In the genomic region with DNA sequence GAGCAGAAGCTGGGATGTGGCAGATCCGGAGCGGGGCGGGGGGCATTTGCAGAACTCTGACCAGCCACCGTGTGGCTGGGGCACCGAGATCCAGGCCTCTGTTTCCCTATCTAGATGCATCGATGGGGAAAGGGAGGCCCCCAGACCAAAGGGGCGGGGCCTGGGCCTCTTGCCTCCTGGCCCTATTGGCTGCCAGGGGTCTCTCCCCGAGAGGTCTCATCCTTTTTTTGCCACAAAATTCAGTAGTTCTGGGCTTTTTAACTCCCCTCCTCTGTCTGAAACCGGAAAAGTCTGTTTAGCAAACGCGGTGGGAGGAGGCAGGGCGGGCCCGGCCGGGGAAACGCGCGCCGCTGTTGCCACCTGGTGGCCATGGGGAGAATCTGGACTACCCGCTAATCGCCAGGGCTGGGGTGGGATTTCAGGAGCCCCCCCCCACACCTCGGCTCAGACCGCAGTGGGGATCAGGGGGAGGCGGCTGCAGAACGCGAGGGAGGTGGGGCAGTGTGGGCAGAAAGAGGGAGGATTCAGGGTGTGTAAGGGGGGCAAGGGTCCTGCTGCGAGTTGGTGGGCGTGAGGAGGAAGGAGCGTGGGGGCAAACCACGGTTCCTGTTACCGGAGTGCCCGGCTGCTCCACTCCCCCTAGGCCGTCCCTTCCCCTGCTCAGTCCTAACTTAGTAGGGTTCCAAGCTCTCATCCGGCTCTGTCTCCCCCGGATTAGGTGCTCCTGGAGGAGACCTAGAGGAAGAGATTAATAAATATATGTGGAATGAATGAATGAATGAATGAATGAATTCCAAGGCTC, we compare ENCODE assay signal across 8 cellular contexts. TPM values are rescaled to one million over a fixed set of nuclear protein-coding genes. Genes with fewer than 3 reads are reported as not detected.
DNase-seq lines count a peak whose midpoint lies in the region; ATAC-seq, FAIRE-seq and TF ChIP-seq lines count a peak whose summit lies in the region.

No MANE protein-coding gene starts in this region.

- no peak for FAIRE-seq in RCC 7860 (lab: Jason Lieb, UNC)

- ATAC-seq in naive thymus-derived CD8-positive, alpha-beta T cell: peak; percentile 94 to 96
- ATAC-seq in HG03457 (IDR thresholded peaks at IDR 0.05; ENCODE audit: unreplicated experiment): no peak

- intact Hi-C loops in activated T-helper 1 cell treated with anti-CD3 and anti-CD28 coated beads, Interleukin-12 subunit alpha, Interleukin-12 subunit beta, Interleukin-2, Interleukin-4 antibody, amounts not matched to agents 30 ng/mL and 10 ng/mL and 1 ng/mL, durations not matched to agents 14 hours and 24 hours and 36 hours (cut with micrococcal nuclease): loop anchor here (1.0 kb wide), 4 partner anchors 13 to 120 kb away; no protein-coding TSS in a partner anchor

- POLR2A ChIA-PET in naive thymus-derived CD8-positive, alpha-beta T cell (lab: Charles Lee): interaction anchor here (0.6 to 9.0 kb wide), 10 partner anchors 13 to 84 kb away, joined by 3 to 153 read pairs (median 13); a partner anchor contains a TSS

- DNase-seq in Daoy (ENCODE audit: low read depth) (peak; percentile 81), RCC 7860 (ENCODE audit: low spot score) (peak; percentile 51), fibroblast of peridontal ligament (ENCODE audit: extremely low read depth) (peak; percentile 75)
- peak; percentile 74 for DNase-seq in activated T-helper 1 cell treated with anti-CD3 and anti-CD28 coated beads, Interleukin-12 subunit alpha, Interleukin-12 subunit beta, Interleukin-2, Interleukin-4 antibody, amounts not matched to agents 30 ng/mL and 10 ng/mL and 1 ng/mL, durations not matched to agents 14 hours and 24 hours and 36 hours (ENCODE audit: low spot score)
- peak; percentile 73 to 91 (median 84) for DNase-seq in naive thymus-derived CD8-positive, alpha-beta T cell
- peak; percentile 52 to 58 for DNase-seq in stimulated activated CD8-positive, alpha-beta memory T cell treated with anti-CD3 and anti-CD28 coated beads, Interleukin-7, amount 100 ng/mL, for 48 hours (ENCODE audit: extremely low read depth in 1 of 2, low read depth in 1 of 2)

- peak overlapping the region; percentile 52 for H3K27ac Mint-ChIP-seq in activated T-helper 1 cell treated with anti-CD3 and anti-CD28 coated beads, Interleukin-12 subunit alpha, Interleukin-12 subunit beta, Interleukin-2, Interleukin-4 antibody, amounts not matched to agents 30 ng/mL and 10 ng/mL and 1 ng/mL, durations not matched to agents 14 hours and 24 hours and 36 hours
- H3K27ac Mint-ChIP-seq in naive thymus-derived CD8-positive, alpha-beta T cell: peak overlapping the region; percentile 54 to 94 (median 86)

- TF ChIP-seq RAD21 in Ishikawa (IDR thresholded peaks at IDR 0.05; ENCODE audit: low read depth): peak; percentile 97

- peaks cover 16% of the 10 kb centered on the region for H3K36me3 Mint-ChIP-seq in activated T-helper 1 cell treated with anti-CD3 and anti-CD28 coated beads, Interleukin-12 subunit alpha, Interleukin-12 subunit beta, Interleukin-2, Interleukin-4 antibody, amounts not matched to agents 30 ng/mL and 10 ng/mL and 1 ng/mL, durations not matched to agents 14 hours and 24 hours and 36 hours (ENCODE audit: low read depth)
- peaks cover 0 to 10% (median 0%) of the 10 kb centered on the region in 3 donors for H3K36me3 Mint-ChIP-seq in naive thymus-derived CD8-positive, alpha-beta T cell

- no peaks in the 10 kb centered on the region for H3K9me3 Mint-ChIP-seq in activated T-helper 1 cell treated with anti-CD3 and anti-CD28 coated beads, Interleukin-12 subunit alpha, Interleukin-12 subunit beta, Interleukin-2, Interleukin-4 antibody, amounts not matched to agents 30 ng/mL and 10 ng/mL and 1 ng/mL, durations not matched to agents 14 hours and 24 hours and 36 hours
- no peaks in the 10 kb centered on the region for H3K9me3 Mint-ChIP-seq in naive thymus-derived CD8-positive, alpha-beta T cell

- no peak overlapping the region for H3K4me3 Mint-ChIP-seq in activated T-helper 1 cell treated with anti-CD3 and anti-CD28 coated beads, Interleukin-12 subunit alpha, Interleukin-12 subunit beta, Interleukin-2, Interleukin-4 antibody, amounts not matched to agents 30 ng/mL and 10 ng/mL and 1 ng/mL, durations not matched to agents 14 hours and 24 hours and 36 hours
- H3K4me3 Mint-ChIP-seq in naive thymus-derived CD8-positive, alpha-beta T cell: peak overlapping the region in 8 of 10 donors; percentile 29 to 69 (median 48)

- no peak for TF ChIP-seq EP300 in Ishikawa (IDR thresholded peaks at IDR 0.05; ENCODE audit: borderline replicate concordance)

- H3K27me3 Mint-ChIP-seq in activated T-helper 1 cell treated with anti-CD3 and anti-CD28 coated beads, Interleukin-12 subunit alpha, Interleukin-12 subunit beta, Interleukin-2, Interleukin-4 antibody, amounts not matched to agents 30 ng/mL and 10 ng/mL and 1 ng/mL, durations not matched to agents 14 hours and 24 hours and 36 hours (ENCODE audit: insufficient read depth): no peaks in the 10 kb centered on the region
- H3K27me3 Mint-ChIP-seq in naive thymus-derived CD8-positive, alpha-beta T cell: no peaks in the 10 kb centered on the region

- H3K4me1 Mint-ChIP-seq in activated T-helper 1 cell treated with anti-CD3 and anti-CD28 coated beads, Interleukin-12 subunit alpha, Interleukin-12 subunit beta, Interleukin-2, Interleukin-4 antibody, amounts not matched to agents 30 ng/mL and 10 ng/mL and 1 ng/mL, durations not matched to agents 14 hours and 24 hours and 36 hours (ENCODE audit: low read depth): peaks cover 17% of the 10 kb centered on the region
- peaks cover 7 to 22% (median 17%) of the 10 kb centered on the region in 4 donors for H3K4me1 Mint-ChIP-seq in naive thymus-derived CD8-positive, alpha-beta T cell

TF ChIP-seq in Ishikawa, 13 proteins besides CTCF, POLR2A, EP300 and RAD21:
- no peak for TF ChIP-seq NFIC (IDR thresholded peaks at IDR 0.05)
- TF ChIP-seq, protein P1, sequence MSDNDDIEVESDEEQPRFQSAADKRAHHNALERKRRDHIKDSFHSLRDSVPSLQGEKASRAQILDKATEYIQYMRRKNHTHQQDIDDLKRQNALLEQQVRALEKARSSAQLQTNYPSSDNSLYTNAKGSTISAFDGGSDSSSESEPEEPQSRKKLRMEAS (IDR thresholded peaks at IDR 0.05): 0 out of 2 replicates have a peak, but pooled peaks have one; percentile 29
- 0 out of 2 replicates have a peak, but pooled peaks have one; percentile 39 for TF ChIP-seq TAF1 (IDR thresholded peaks at IDR 0.05; ENCODE audit: low read depth)
- TF ChIP-seq ZBTB7A (IDR thresholded peaks at IDR 0.05; ENCODE audit: low read depth): peak; percentile 99

RNA-seq across cellular contexts. Expression of a gene that starts 28.3 kb away (rescaled TPM):
- 3.4 and 3.8 TPM in 2 replicates for total RNA-seq in Daoy (2014; rRNA removed; shearing (Covaris generic))
- 44.5 and 47.5 TPM in 2 replicates for total RNA-seq in activated T-helper 1 cell treated with anti-CD3 and anti-CD28 coated beads, Interleukin-12 subunit alpha, Interleukin-12 subunit beta, Interleukin-2, Interleukin-4 antibody, amounts not matched to agents 30 ng/mL and 10 ng/mL and 1 ng/mL, durations not matched to agents 14 hours and 24 hours and 36 hours
- 10 to 100 TPM; 18.5 TPM for total RNA-seq in naive thymus-derived CD8-positive, alpha-beta T cell
- 10 to 100 TPM; 17.5 to 32.9 (median 24.2) TPM for polyA plus RNA-seq in naive thymus-derived CD8-positive, alpha-beta T cell

RNA-seq across cellular contexts. Expression of a gene that starts 39.2 kb away (rescaled TPM):
- 1.1 and 1.5 TPM in 2 replicates for total RNA-seq in Daoy (2014; rRNA removed; shearing (Covaris generic))
- 16.5 and 17.6 TPM in 2 replicates for total RNA-seq in activated T-helper 1 cell treated with anti-CD3 and anti-CD28 coated beads, Interleukin-12 subunit alpha, Interleukin-12 subunit beta, Interleukin-2, Interleukin-4 antibody, amounts not matched to agents 30 ng/mL and 10 ng/mL and 1 ng/mL, durations not matched to agents 14 hours and 24 hours and 36 hours
- 10 to 100 TPM; 44.7 to 44.8 TPM for total RNA-seq in naive thymus-derived CD8-positive, alpha-beta T cell
- polyA plus RNA-seq in naive thymus-derived CD8-positive, alpha-beta T cell: 10 to 100 TPM in 2 of 3 donors, 1 to 10 TPM in 1; 9.4 to 15.7 (median 11.5) TPM

RNA-seq across cellular contexts. Expression of a gene that starts 50.4 kb away (rescaled TPM):
- total RNA-seq in Daoy (2014; rRNA removed; shearing (Covaris generic)): 25.6 and 35.7 TPM in 2 replicates
- 45.0 and 46.1 TPM in 2 replicates for total RNA-seq in activated T-helper 1 cell treated with anti-CD3 and anti-CD28 coated beads, Interleukin-12 subunit alpha, Interleukin-12 subunit beta, Interleukin-2, Interleukin-4 antibody, amounts not matched to agents 30 ng/mL and 10 ng/mL and 1 ng/mL, durations not matched to agents 14 hours and 24 hours and 36 hours
- 100 to 1,000 TPM; 164 to 177 TPM for total RNA-seq in naive thymus-derived CD8-positive, alpha-beta T cell
- 10 to 100 TPM; 29.5 to 56.4 (median 36.1) TPM for polyA plus RNA-seq in naive thymus-derived CD8-positive, alpha-beta T cell
